In the genomic region with DNA sequence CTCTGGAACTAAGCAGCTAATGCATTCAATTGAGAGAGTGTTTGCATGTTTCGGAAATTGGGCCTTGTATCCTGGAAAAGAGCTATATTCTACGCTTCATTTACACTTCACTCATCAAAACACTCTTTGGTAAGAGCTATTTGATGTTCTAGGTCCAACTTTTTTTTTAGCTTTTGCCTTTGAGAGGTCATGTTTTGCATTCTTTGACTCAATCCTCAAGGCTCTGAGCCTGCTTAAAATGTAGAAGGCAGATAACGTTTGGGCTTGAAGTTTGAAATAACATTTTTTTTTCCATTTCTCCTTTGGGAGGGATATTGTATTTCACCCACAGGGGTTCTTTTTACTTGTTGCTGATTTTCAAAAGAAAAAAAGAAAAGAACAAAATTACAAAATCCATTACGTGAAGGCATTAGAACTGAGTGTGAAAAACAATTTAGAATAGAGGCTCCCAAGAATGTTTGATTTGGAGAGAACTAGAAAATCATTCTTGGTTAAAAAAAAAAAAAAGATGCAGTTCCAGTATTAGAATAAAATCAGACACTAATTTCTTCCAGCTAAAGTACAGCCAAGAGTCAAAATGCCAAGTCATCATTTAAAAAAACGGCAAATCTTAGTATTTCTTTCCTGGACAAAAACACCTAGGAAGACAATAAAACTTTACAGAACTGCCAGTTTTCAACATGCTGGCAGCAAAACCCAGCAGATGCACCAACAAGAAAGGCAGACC, we compare ENCODE assay signal across 16 cellular contexts.
A peak's percentile ranks its signal among the peaks of the same experiment; 100 is the strongest.
DNase-seq lines count a peak whose midpoint lies in the region; ATAC-seq, FAIRE-seq and TF ChIP-seq lines count a peak whose summit lies in the region.
"Had no signal": no experiment of that assay in that cellular context is flagged by ENCODE, and none has a peak within 500 bp of the region (broad histone marks: within the 10 kb centered on the region; RNA-seq: fewer than 3 reads in every experiment).

No MANE protein-coding gene starts in this region.

- DNase-seq in A549 (ENCODE audit: low read depth in 1 of 2, low spot score in 1 of 2) (no peak), ascending aorta (ENCODE audit: low spot score in 2 of 2) (no peak), fibroblast of the aortic adventitia (ENCODE audit: low read depth) (peak; percentile 2), NCI-H748 treated with DMSO at 0.1 percent for 48 hours (lab: John Stamatoyannopoulos, UW) (no peak)
- DNase-seq: COR-L47, GOT3, HFFc6, NCI-H1436 treated with DMSO at 0.1 percent for 48 hours, NCI-H2081 treated with DMSO at 0.1 percent for 48 hours, NCI-H2227 treated with DMSO at 0.1 percent for 48 hours, NCI-H524 treated with DMSO at 0.1 percent for 48 hours, OCI-M1 had no signal

- H3K4me2 ChIP-seq in A549 = no peak overlapping the region

- FAIRE-seq in A549 (lab: Jason Lieb, UNC) = no peak

- intact Hi-C loops in ascending aorta (cut with DNase I) = no loop called here

- H3K27me3 ChIP-seq in ascending aorta = no peaks in the 10 kb centered on the region

- H3K4me3 ChIP-seq in A549 = no peak overlapping the region
- no peak overlapping the region for H3K4me3 ChIP-seq in ascending aorta
- no peak overlapping the region for H3K4me3 ChIP-seq in fibroblast of the aortic adventitia (ENCODE audit: low read depth, low read length)

- H3K9me3 ChIP-seq in A549 (no peaks in the 10 kb centered on the region), ascending aorta (no peaks in the 10 kb centered on the region)

- POLR2A ChIA-PET in A549 (lab: Yijun Ruan, JAX) = no interaction called here

- ATAC-seq in A549 = no peak
- ATAC-seq in GM21360 (IDR thresholded peaks at IDR 0.05; ENCODE audit: unreplicated experiment) = peak; percentile 7
- ATAC-seq in HG02571 (IDR thresholded peaks at IDR 0.05; ENCODE audit: unreplicated experiment) = no peak
- no peak for ATAC-seq in GM21447 (IDR thresholded peaks at IDR 0.05; ENCODE audit: unreplicated experiment)
- ATAC-seq in HG03469 (IDR thresholded peaks at IDR 0.05; ENCODE audit: unreplicated experiment) = no peak

- TF ChIP-seq RAD21 in A549 (conservative IDR thresholded peaks at IDR 0.05 in 1 of 2, IDR thresholded peaks at IDR 0.05 in 1 of 2) = no peak

- H3K36me3 ChIP-seq in ascending aorta = no peaks in the 10 kb centered on the region

- WGBS in A549 (ENCODE audit: missing lambda C conversion rate) = 7% methylated on average over 5 of the region's 5 CpGs

- no peak for TF ChIP-seq POLR2A in A549 (IDR thresholded peaks at IDR 0.05; ENCODE audit: low read length)

- H3K27ac ChIP-seq in A549 (no peak overlapping the region), ascending aorta (peak overlapping the region; percentile 48 to 53)

- no peak for TF ChIP-seq EP300 in A549 (IDR thresholded peaks at IDR 0.05)

- H3K4me1 ChIP-seq in A549 (no peaks in the 10 kb centered on the region), ascending aorta (peaks cover 6 to 8% of the 10 kb centered on the region in 2 donors)

- TF ChIP-seq CTCF in A549 (IDR thresholded peaks at IDR 0.05) (no peak), ascending aorta (IDR thresholded peaks at IDR 0.05) (no peak), fibroblast of the aortic adventitia (IDR thresholded peaks at IDR 0.05; ENCODE audit: insufficient read depth, low read length) (no peak)

- CTCF ChIA-PET in A549 (lab: Yijun Ruan, JAX) = no interaction called here

TF ChIP-seq in A549, 52 proteins besides CTCF, POLR2A, EP300 and RAD21:
- TF ChIP-seq HEYL (CRISPR knock-in tag; IDR thresholded peaks at IDR 0.05) (no peak), ZC3H11A (IDR thresholded peaks at IDR 0.05) (no peak), MAFK (IDR thresholded peaks at IDR 0.05; ENCODE audit: partially characterized antibody) (peak; percentile 84)
TF ChIP-seq in A549: peak in this region for 1.

Comparison
In these comparisons a context has a peak if more than half of its experiments do, and no peak if none do; other contexts are left out.
1. H3K27ac ChIP-seq: peak in ascending aorta (2 of 2); none in A549 (0 of 2).